Comparison of ENCODE assay signal across 8 cellular contexts in the genomic region with DNA sequence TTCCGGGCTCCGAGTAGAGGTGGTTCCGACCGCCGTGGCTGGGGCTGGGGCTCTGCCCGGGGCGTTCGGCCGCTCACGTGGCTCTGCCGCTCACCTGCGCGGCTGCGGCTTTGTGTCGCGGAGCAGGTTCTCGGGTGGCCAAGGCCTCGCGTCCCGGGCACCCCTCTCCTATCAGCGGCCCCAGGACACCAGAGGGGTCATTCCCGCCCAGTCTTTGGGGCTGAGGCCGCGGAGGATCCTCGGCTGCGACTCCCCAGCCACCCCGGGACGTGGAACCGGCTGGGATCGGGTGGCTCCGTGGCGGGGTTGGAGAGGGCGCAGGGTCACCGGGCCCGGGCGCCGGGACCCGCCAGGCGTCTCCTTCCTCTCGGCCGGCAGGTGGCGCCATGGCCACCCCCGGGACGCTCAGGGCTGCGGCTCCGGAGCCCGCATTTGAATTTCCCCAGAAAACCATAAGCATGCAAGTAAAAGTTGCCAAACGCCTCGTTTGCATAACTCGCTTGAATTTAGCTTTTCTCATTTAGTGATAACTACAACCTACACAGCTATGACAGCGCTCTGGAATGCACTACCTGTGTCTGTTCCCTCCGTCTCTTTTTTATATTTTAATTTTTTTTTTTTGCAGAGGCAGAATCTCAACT. TPM values are rescaled to one million over a fixed set of nuclear protein-coding genes. Genes with fewer than 3 reads are reported as not detected.
A peak's percentile ranks its signal among the peaks of the same experiment; 100 is the strongest.
DNase-seq lines count a peak whose midpoint lies in the region; ATAC-seq, FAIRE-seq and TF ChIP-seq lines count a peak whose summit lies in the region.

No MANE protein-coding gene starts in this region.

- H3K36me3 ChIP-seq in A673 (ENCODE audit: insufficient read depth, low read length, poor library complexity, severe bottlenecking) (no peaks in the 10 kb centered on the region), kidney epithelial cell (ENCODE audit: control insufficient read depth, insufficient read depth, low read length) (no peaks in the 10 kb centered on the region)

- no peak for TF ChIP-seq POLR2A in GM12892 (IDR thresholded peaks at IDR 0.05; ENCODE audit: low read depth, low read length)

- POLR2A ChIA-PET in A673 (lab: Charles Lee; ENCODE audit: low non-redundant PET), result no interaction called here

- peaks cover 14% of the 10 kb centered on the region for H3K27me3 ChIP-seq in A673 (replicated peaks; ENCODE audit: insufficient read depth, low read depth, low read length, poor library complexity)
- peaks cover 16% of the 10 kb centered on the region for H3K27me3 ChIP-seq in kidney epithelial cell (ENCODE audit: control insufficient read depth, insufficient read depth, low read length)

- ATAC-seq in GM18502 (IDR thresholded peaks at IDR 0.05; ENCODE audit: poor library complexity, unreplicated experiment), result no peak

- CTCF ChIA-PET in A673 (lab: Charles Lee), result interaction anchor here (0.7 to 2.1 kb wide), 4 partner anchors 47 to 908 kb away, joined by 3 to 10 read pairs (median 7); no protein-coding TSS in a partner anchor

- peak overlapping the region; percentile 61 for H3K4me3 ChIP-seq in A673 (ENCODE audit: low read depth, low read length, poor library complexity, severe bottlenecking)
- H3K4me3 ChIP-seq in LNCaP clone FGC (ENCODE audit: low read depth, low read length), result peak overlapping the region; percentile 69
- H3K4me3 ChIP-seq in kidney epithelial cell (ENCODE audit: low read depth, low read length), result peak overlapping the region; percentile 48

- H3K27ac ChIP-seq in A673 (ENCODE audit: low read depth, low read length, poor library complexity, severe bottlenecking) (no peak overlapping the region), caudate nucleus (ENCODE audit: low read depth, low read length) (no peak overlapping the region)

- DNase-seq in A673 (ENCODE audit: low spot score), result peak; percentile 72
- peak; percentile 86 for DNase-seq in GM12892 (ENCODE audit: insufficient read length)
- peak; percentile 26 for DNase-seq in LNCaP clone FGC (ENCODE audit: low read depth)
- peak; percentile 17 to 41 (median 37) for DNase-seq in activated CD4-positive, CD25-positive, alpha-beta regulatory T cell (lab: John Stamatoyannopoulos, UW)
- peak in 52 of 61 donors; percentile 7 to 78 (median 41) for DNase-seq in caudate nucleus (lab: John Stamatoyannopoulos, UW)
- no peak for DNase-seq in kidney epithelial cell (ENCODE audit: low read depth)
- peak; percentile 76 for DNase-seq in stimulated activated CD4-positive, alpha-beta T cell treated with anti-CD3 and anti-CD28 coated beads, Interleukin-15, amount 100 ng/mL, for 24 hours

- peak; percentile 74 for FAIRE-seq in GM12892 (lab: Jason Lieb, UNC)

- intact Hi-C loops in A673 (cut with micrococcal nuclease; ENCODE audit: unreplicated experiment), result loop anchor here (2.0 kb wide), 2 partner anchors 77 to 145 kb away; no protein-coding TSS in a partner anchor

- H3K9me3 ChIP-seq in A673 (ENCODE audit: low read depth, low read length, poor library complexity, severe bottlenecking), result no peaks in the 10 kb centered on the region

- no TSS peak for BruUV-seq in A673 (replicated peaks; lab: Mats Ljungman, UMichigan)

- TF ChIP-seq CTCF in A673 (conservative IDR thresholded peaks at IDR 0.05; ENCODE audit: low read depth, low read length) (peak; percentile 92), LNCaP clone FGC (IDR thresholded peaks at IDR 0.05; ENCODE audit: control insufficient read depth, extremely low read depth, insufficient read depth) (peak; percentile 74), kidney epithelial cell (IDR thresholded peaks at IDR 0.05; ENCODE audit: insufficient read depth, low read length, poor library complexity, severe bottlenecking) (peak; percentile 72)

- H3K4me1 ChIP-seq in A673 (ENCODE audit: insufficient read depth, low read length, poor library complexity, severe bottlenecking), result no peaks in the 10 kb centered on the region

RNA-seq across cellular contexts. Expression of gene COL26A1, which starts 1.2 kb away (rescaled TPM):
- 0.35 and 0.43 TPM in 2 replicates for total RNA-seq in A673 (2021)
- not detected for polyA plus RNA-seq in GM12892 (2012; ENCODE audit: missing spikeins)
- 0.21 and 0.42 TPM in 2 replicates for total RNA-seq in kidney epithelial cell

RNA-seq across cellular contexts. Expression of gene IFT22, which starts 42.2 kb away (rescaled TPM):
- total RNA-seq in A673 (2021) (41.9 and 47.6 TPM in 2 replicates), kidney epithelial cell (37.3 and 39.6 TPM in 2 replicates)
- 14.9 TPM for polyA plus RNA-seq in GM12892 (2012; ENCODE audit: missing spikeins)
